23 cellular contexts compared by ENCODE assay signal in genomic region chr4:55037728-55038127, GRCh38.
DNase-seq lines count a peak whose midpoint lies in the region; ATAC-seq and TF ChIP-seq lines count a peak whose summit lies in the region.
"Had no signal": no experiment of that assay in that cellular context is flagged by ENCODE, and none has a peak within 500 bp of the region (broad histone marks: within the 10 kb centered on the region; RNA-seq: fewer than 3 reads in every experiment).

No MANE protein-coding gene starts in this region.

- no peak for ATAC-seq in heart right ventricle
- no peak for ATAC-seq in left ventricle myocardium superior
- no peak for ATAC-seq in upper lobe of right lung
- no peak for ATAC-seq in activated naive CD8-positive, alpha-beta T cell treated with anti-CD3 and anti-CD28 coated beads, Interleukin-2, amount 50 U/mL, for 24 hours
- ATAC-seq: GM12878 had no signal

- H3K27ac Mint-ChIP-seq in mesothelial cell of epicardium, result peak overlapping the region; percentile 96
- H3K27ac Mint-ChIP-seq in activated naive CD8-positive, alpha-beta T cell treated with anti-CD3 and anti-CD28 coated beads, Interleukin-2, amount 50 U/mL, for 24 hours, result no peak overlapping the region

- dilution Hi-C loops in mammary epithelial cell (cut with HindIII; ENCODE audit: low sequenced_read_pairs), result no loop called here

- peaks cover 0 to 48% (median 25%) of the 10 kb centered on the region in 9 donors for H3K4me1 ChIP-seq in heart right ventricle
- H3K4me1 ChIP-seq in mammary epithelial cell (ENCODE audit: insufficient read depth, low read length), result peaks cover 44% of the 10 kb centered on the region
- peaks cover 40% of the 10 kb centered on the region for H3K4me1 ChIP-seq in upper lobe of right lung
- H3K4me1 ChIP-seq in tibial nerve, result peaks cover 0 to 10% (median 0%) of the 10 kb centered on the region in 4 donors
- H3K4me1 ChIP-seq: BLaER1 had no signal

- peaks cover 9% of the 10 kb centered on the region for H3K36me3 Mint-ChIP-seq in mesothelial cell of epicardium
- no peaks in the 10 kb centered on the region for H3K36me3 Mint-ChIP-seq in activated naive CD8-positive, alpha-beta T cell treated with anti-CD3 and anti-CD28 coated beads, Interleukin-2, amount 50 U/mL, for 24 hours (ENCODE audit: low read depth)

- H3K27me3 ChIP-seq in heart right ventricle (no peaks in the 10 kb centered on the region), mammary epithelial cell (ENCODE audit: insufficient read depth, low read length) (no peaks in the 10 kb centered on the region), upper lobe of right lung (no peaks in the 10 kb centered on the region), tibial nerve (no peaks in the 10 kb centered on the region)
- H3K27me3 ChIP-seq: BLaER1 had no signal

- no peak for TF ChIP-seq CTCF in heart right ventricle (IDR thresholded peaks at IDR 0.05)
- no peak for TF ChIP-seq CTCF in mammary epithelial cell (conservative IDR thresholded peaks at IDR 0.05 in 1 of 2, IDR thresholded peaks at IDR 0.05 in 1 of 2; ENCODE audit: extremely low read depth in 1 of 2, insufficient read depth in 1 of 2, low read depth in 1 of 2, low read length in 2 of 2)
- no peak for TF ChIP-seq CTCF in mesothelial cell of epicardium (IDR thresholded peaks at IDR 0.05; ENCODE audit: unreplicated experiment)
- TF ChIP-seq CTCF in upper lobe of right lung (IDR thresholded peaks at IDR 0.05), result no peak
- TF ChIP-seq CTCF in tibial nerve (IDR thresholded peaks at IDR 0.05), result no peak

- H3K4me3 Mint-ChIP-seq in mesothelial cell of epicardium, result no peak overlapping the region
- H3K4me3 Mint-ChIP-seq in activated naive CD8-positive, alpha-beta T cell treated with anti-CD3 and anti-CD28 coated beads, Interleukin-2, amount 50 U/mL, for 24 hours, result no peak overlapping the region

- peaks cover 19% of the 10 kb centered on the region for H3K9me3 Mint-ChIP-seq in mesothelial cell of epicardium
- peaks cover 5% of the 10 kb centered on the region for H3K9me3 Mint-ChIP-seq in activated naive CD8-positive, alpha-beta T cell treated with anti-CD3 and anti-CD28 coated beads, Interleukin-2, amount 50 U/mL, for 24 hours

- no peaks in the 10 kb centered on the region for H3K27me3 Mint-ChIP-seq in mesothelial cell of epicardium (ENCODE audit: low read depth)
- H3K27me3 Mint-ChIP-seq in activated naive CD8-positive, alpha-beta T cell treated with anti-CD3 and anti-CD28 coated beads, Interleukin-2, amount 50 U/mL, for 24 hours, result peaks cover 10% of the 10 kb centered on the region

- no TSS peak for BruUV-seq in mammary epithelial cell (replicated peaks; lab: Mats Ljungman, UMichigan)

- no peak for TF ChIP-seq POLR2A in tibial nerve (IDR thresholded peaks at IDR 0.05)

- H3K4me3 ChIP-seq in heart right ventricle (no peak overlapping the region), mammary epithelial cell (replicated peaks in 1 of 3; ENCODE audit: insufficient read depth in 1 of 3, low read depth in 2 of 3, low read length in 3 of 3) (no peak overlapping the region), upper lobe of right lung (no peak overlapping the region), tibial nerve (no peak overlapping the region)
- H3K4me3 ChIP-seq: BLaER1, GM12878, GM23248 had no signal

- 67 to 69% methylated on average over 1 of the region's 1 CpG for WGBS in heart right ventricle, 2 donors
- 39% methylated on average over 1 of the region's 1 CpG for WGBS in mammary epithelial cell (ENCODE audit: low coverage, missing lambda C conversion rate)
- 79 to 86% methylated on average over 1 of the region's 1 CpG for WGBS in tibial nerve, 2 donors

- H4K20me1 ChIP-seq in mammary epithelial cell (ENCODE audit: insufficient read depth, low read length), result no peaks in the 10 kb centered on the region
- H4K20me1 ChIP-seq: BLaER1 had no signal

- H3K79me2 ChIP-seq in mammary epithelial cell (ENCODE audit: insufficient read depth, low read length), result no peaks in the 10 kb centered on the region

- TF ChIP-seq EP300 in tibial nerve (IDR thresholded peaks at IDR 0.05), result no peak

- H3K9me3 ChIP-seq in heart right ventricle (peaks cover 0 to 11% (median 0%) of the 10 kb centered on the region in 11 donors), mammary epithelial cell (replicated peaks; ENCODE audit: insufficient read depth, low read length) (no peaks in the 10 kb centered on the region), upper lobe of right lung (no peaks in the 10 kb centered on the region), tibial nerve (peaks cover 0 to 9% (median 0%) of the 10 kb centered on the region in 4 donors)

- intact Hi-C loops in heart right ventricle (cut with DNase I) (no loop called here), left ventricle myocardium superior (cut with micrococcal nuclease) (no loop called here), mammary epithelial cell (cut with micrococcal nuclease) (no loop called here), upper lobe of right lung (cut with DNase I) (no loop called here)

- peak overlapping the region; percentile 48 for H2AFZ ChIP-seq in mammary epithelial cell (ENCODE audit: low read depth, low read length)
- H2AFZ ChIP-seq: GM23248 had no signal

- peaks cover 37% of the 10 kb centered on the region for H3K4me1 Mint-ChIP-seq in mesothelial cell of epicardium
- H3K4me1 Mint-ChIP-seq in activated naive CD8-positive, alpha-beta T cell treated with anti-CD3 and anti-CD28 coated beads, Interleukin-2, amount 50 U/mL, for 24 hours, result no peaks in the 10 kb centered on the region

- in situ Hi-C loops in mammary epithelial cell (cut with MboI; ENCODE audit: low sequenced_read_pairs in 2 of 2), result no loop called here

- DNase-seq in heart right ventricle, result no peak
- DNase-seq in left ventricle myocardium superior, result no peak
- DNase-seq in mammary epithelial cell, result no peak
- no peak for DNase-seq in mesothelial cell of epicardium (ENCODE audit: low spot score in 2 of 2, unreplicated experiment in 2 of 2)
- no peak for DNase-seq in upper lobe of right lung
- no peak for DNase-seq in putamen (ENCODE audit: low spot score)
- no peak for DNase-seq in tibial nerve (ENCODE audit: low spot score in 2 of 2)
- no peak for DNase-seq in activated naive CD8-positive, alpha-beta T cell treated with anti-CD3 and anti-CD28 coated beads, Interleukin-2, amount 50 U/mL, for 24 hours
- DNase-seq: 8988T, DND-41, GDM1, HCEC 1CT, MM.1S, NCI-H1105 treated with DMSO at 0.1 percent for 48 hours, NCI-H1930, NCI-H2171, NCI-H446, NCI-H748 treated with DMSO at 0.1 percent for 48 hours, OCI-M1, RPMI8226 had no signal

- H3K9ac ChIP-seq in mammary epithelial cell (ENCODE audit: insufficient read depth, low read length), result no peak overlapping the region
- H3K9ac ChIP-seq: BLaER1, GM23248 had no signal

- CTCF ChIA-PET in mammary epithelial cell (lab: Charles Lee; ENCODE audit: low non-redundant PET), result interaction anchor here (0.7 kb wide), 1 partner anchor 139 kb away, joined by 4 read pairs; no protein-coding TSS in a partner anchor

- H3K36me3 ChIP-seq in heart right ventricle (no peaks in the 10 kb centered on the region), mammary epithelial cell (ENCODE audit: insufficient read depth, low read length) (no peaks in the 10 kb centered on the region), upper lobe of right lung (no peaks in the 10 kb centered on the region), tibial nerve (no peaks in the 10 kb centered on the region)
- H3K36me3 ChIP-seq: BLaER1 had no signal

- peak overlapping the region; percentile 34 for H3K4me2 ChIP-seq in mammary epithelial cell (ENCODE audit: insufficient read depth, low read depth, low read length)
- H3K4me2 ChIP-seq: BLaER1 had no signal

- peak overlapping the region in 9 of 10 donors; percentile 41 to 86 (median 71) for H3K27ac ChIP-seq in heart right ventricle
- H3K27ac ChIP-seq in mammary epithelial cell (ENCODE audit: insufficient read depth, low read depth, low read length), result no peak overlapping the region
- H3K27ac ChIP-seq in upper lobe of right lung, result peak overlapping the region; percentile 47
- H3K27ac ChIP-seq in tibial nerve, result peak overlapping the region in 1 of 4 donors; percentile 60
- H3K27ac ChIP-seq: BLaER1, GM23248 had no signal
